ENCODE assay signal across 8 cellular contexts in genomic region chr16:57185945-57186629, GRCh38. TPM values are rescaled to one million over a fixed set of nuclear protein-coding genes. Genes with fewer than 3 reads are reported as not detected.
A peak's percentile ranks its signal among the peaks of the same experiment; 100 is the strongest.
DNase-seq lines count a peak whose midpoint lies in the region; ATAC-seq and TF ChIP-seq lines count a peak whose summit lies in the region.

Gene PSME3IP1, minus strand, starts transcription at chr16:57186039. Its CDS starts 12,185 bp downstream, at chr16:57173854.
Gene RSPRY1, plus strand, starts transcription at chr16:57186329. Its CDS starts 18,330 bp downstream, at chr16:57204659.

- H3K4me3 Mint-ChIP-seq in CD14-positive monocyte = peak within 1 kb of the TSS; percentile 100

- peak; percentile 88 for ATAC-seq in GM19397 (IDR thresholded peaks at IDR 0.05; ENCODE audit: unreplicated experiment)
- ATAC-seq in HG03571 (IDR thresholded peaks at IDR 0.05; ENCODE audit: unreplicated experiment) = peak; percentile 88
- peak; percentile 95 for ATAC-seq in left lung

- no peaks in the 10 kb centered on the region for H3K9me3 ChIP-seq in left lung

- peaks cover 44% of the 10 kb centered on the region for H3K4me1 Mint-ChIP-seq in CD14-positive monocyte

- H3K27me3 ChIP-seq in left lung = no peaks in the 10 kb centered on the region

- DNase-seq in CD14-positive monocyte (ENCODE audit: low spot score) (peak; percentile 100), NCI-H82 (lab: John Stamatoyannopoulos, UW) (peak; percentile 99), dermis blood vessel endothelial cell (peak; percentile 100), left lung (peak; percentile 96 to 99)
- DNase-seq in activated CD4-positive, alpha-beta T cell treated with anti-CD3 and anti-CD28 coated beads, Interleukin-2, amount 50 U/mL, for 48 hours = peak; percentile 98 to 99
- peak; percentile 96 to 98 for DNase-seq in stimulated activated CD4-positive, alpha-beta T cell treated with anti-CD3 and anti-CD28 coated beads, Interleukin-2, amount 100 ng/mL, for 48 hours

- peaks cover 4 to 13% of the 10 kb centered on the region in 2 donors for H3K36me3 Mint-ChIP-seq in CD14-positive monocyte

- H3K27ac ChIP-seq in left lung = peak within 1 kb of the TSS; percentile 91

- H3K9me3 Mint-ChIP-seq in CD14-positive monocyte = no peaks in the 10 kb centered on the region

- peak within 1 kb of the TSS; percentile 89 to 95 for H3K4me3 ChIP-seq in left lung

- H3K27ac Mint-ChIP-seq in CD14-positive monocyte = peak within 1 kb of the TSS; percentile 92 to 98 (median 96)

- intact Hi-C loops in CD14-positive monocyte (cut with micrococcal nuclease) (loop anchor here (5.0 to 10.0 kb wide), 5 partner anchors 59 to 581 kb away; partner anchors contain the start of genes ARL2BP (in 2 of the 2), CIAPIN1 (in 1 of the 2), COQ9 (in 1 of the 2) and HERPUD1 (in 1 of the 2)), left lung (cut with DNase I) (no loop called here)

- H3K4me1 ChIP-seq in left lung = peaks cover 0 to 56% of the 10 kb centered on the region in 2 donors

- no peak for TF ChIP-seq CTCF in CD14-positive monocyte (IDR thresholded peaks at IDR 0.05)
- no peak for TF ChIP-seq CTCF in left lung (IDR thresholded peaks at IDR 0.05)

- no peaks in the 10 kb centered on the region for H3K27me3 Mint-ChIP-seq in CD14-positive monocyte (ENCODE audit: low read depth in 3 of 3)

- H3K36me3 ChIP-seq in left lung = no peaks in the 10 kb centered on the region

RNA-seq across cellular contexts. Expression of gene PSME3IP1, which starts in this region (rescaled TPM):
- 10 to 100 TPM; 75.4 to 78.6 TPM for polyA plus RNA-seq in CD14-positive monocyte
- total RNA-seq in dermis blood vessel endothelial cell (87.3 and 89.0 TPM in 2 replicates), left lung (10 to 100 TPM; 53.1 to 71.8 TPM)

RNA-seq across cellular contexts. Expression of gene RSPRY1, which starts in this region (rescaled TPM):
- 10 to 100 TPM; 21.3 to 28.3 TPM for polyA plus RNA-seq in CD14-positive monocyte
- total RNA-seq in dermis blood vessel endothelial cell (50.4 and 58.6 TPM in 2 replicates), left lung (10 to 100 TPM; 32.5 to 36.6 TPM)

Comparison
In these comparisons a context has a peak if more than half of its experiments do, and no peak if none do; other contexts are left out.
1. Peak in every context shown above with its lines: DNase-seq, ATAC-seq, H3K4me3 ChIP-seq and H3K27ac ChIP-seq.
2. intact Hi-C loops: an anchor here in CD14-positive monocyte (5.0 to 10.0 kb wide); none called in left lung.